9 cellular contexts compared by ENCODE assay signal in the genomic region with DNA sequence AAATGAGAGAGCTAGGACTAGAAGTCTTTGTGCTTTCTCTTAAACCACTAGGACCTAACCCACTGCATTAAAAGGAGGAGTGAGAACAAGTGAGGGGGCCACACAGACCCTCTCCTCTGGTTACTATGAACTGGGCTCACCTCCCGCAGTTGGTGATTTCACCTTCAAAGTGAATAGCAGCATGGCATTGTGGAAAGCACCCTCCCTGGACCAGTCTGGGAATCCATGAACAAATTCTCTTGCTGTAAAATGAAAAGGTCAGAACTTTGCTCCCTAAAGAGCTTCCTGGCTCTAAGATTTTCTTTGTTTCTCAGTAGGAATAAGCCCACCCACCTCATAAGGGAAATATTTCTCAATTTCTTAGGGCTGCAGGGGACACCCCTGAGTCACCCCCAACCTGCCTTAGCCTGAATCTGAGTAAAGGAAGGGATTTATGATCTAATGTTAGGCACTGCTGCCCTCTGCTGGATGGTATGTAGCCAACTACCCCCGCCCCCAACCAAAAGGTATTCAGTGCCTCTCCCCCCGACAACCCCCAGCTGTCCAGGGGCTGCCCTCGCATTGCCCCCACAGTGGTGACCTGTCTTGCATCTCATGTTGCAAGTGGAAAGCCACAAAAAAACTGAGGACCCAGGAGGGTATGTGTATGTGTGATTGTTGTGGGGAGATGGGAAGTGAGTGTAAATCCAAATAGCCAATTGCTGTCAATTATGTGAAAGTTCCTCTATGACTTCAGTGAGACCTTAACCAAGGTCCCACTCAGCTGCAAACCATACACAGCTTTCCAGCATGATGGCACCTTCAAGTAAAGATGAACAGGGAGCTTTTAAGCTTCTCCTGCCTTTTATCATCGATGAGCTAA.
DNase-seq lines count a peak whose midpoint lies in the region; ATAC-seq and TF ChIP-seq lines count a peak whose summit lies in the region.
"Had no signal": no experiment of that assay in that cellular context is flagged by ENCODE, and none has a peak within 500 bp of the region (broad histone marks: within the 10 kb centered on the region; RNA-seq: fewer than 3 reads in every experiment).

No MANE protein-coding gene starts in this region.

- no peaks in the 10 kb centered on the region for H3K4me1 ChIP-seq in neural progenitor cell
- H3K4me1 ChIP-seq in vagina, result peaks cover 9% of the 10 kb centered on the region

- ATAC-seq in HG03439 (IDR thresholded peaks at IDR 0.05; ENCODE audit: unreplicated experiment), result peak; percentile 46

- no peak overlapping the region for H3K4me3 Mint-ChIP-seq in neural progenitor cell

- peak overlapping the region; percentile 27 for H3K27ac Mint-ChIP-seq in neural progenitor cell
- H3K27ac Mint-ChIP-seq: CD8-positive, alpha-beta memory T cell had no signal

- H3K4me2 ChIP-seq in neural progenitor cell, result no peak overlapping the region

- TF ChIP-seq CTCF in neural progenitor cell (IDR thresholded peaks at IDR 0.05), result peak; percentile 94
- TF ChIP-seq CTCF in vagina (IDR thresholded peaks at IDR 0.05), result peak; percentile 33 to 72 (median 61)

- H3K79me2 ChIP-seq in neural progenitor cell (ENCODE audit: low read depth), result no peaks in the 10 kb centered on the region

- no peak overlapping the region for H3K27ac ChIP-seq in neural progenitor cell
- no peak overlapping the region for H3K27ac ChIP-seq in vagina

- no peak for TF ChIP-seq POLR2A in vagina (IDR thresholded peaks at IDR 0.05)

- no peak overlapping the region for H3K9ac ChIP-seq in neural progenitor cell

- peak overlapping the region; percentile 51 for H2AFZ ChIP-seq in neural progenitor cell (replicated peaks)

- no peaks in the 10 kb centered on the region for H3K9me3 Mint-ChIP-seq in neural progenitor cell
- H3K9me3 Mint-ChIP-seq: CD8-positive, alpha-beta memory T cell had no signal

- no peaks in the 10 kb centered on the region for H3F3A ChIP-seq in neural progenitor cell (ENCODE audit: low read depth)

- no peak overlapping the region for H3K4me3 ChIP-seq in neural progenitor cell
- H3K4me3 ChIP-seq in vagina, result no peak overlapping the region

- peaks cover 6% of the 10 kb centered on the region for H3K27me3 Mint-ChIP-seq in neural progenitor cell (ENCODE audit: insufficient read depth, low read depth)

- DNase-seq in SIG-M5 treated with dmso at 0.1 percent for 504 hours (lab: John Stamatoyannopoulos, UW; ENCODE audit: unreplicated experiment) (peak; percentile 47), SIG-M5 (lab: John Stamatoyannopoulos, UW) (no peak), NCI-H748 treated with DMSO at 0.1 percent for 48 hours (lab: John Stamatoyannopoulos, UW) (peak; percentile 45), activated T-cell treated with anti-CD3 and anti-CD28 coated beads for 24 hours (ENCODE audit: low read depth) (peak; percentile 31), fibroblast of peridontal ligament (ENCODE audit: extremely low read depth) (peak; percentile 62), neural progenitor cell (ENCODE audit: low spot score) (peak; percentile 88), vagina (ENCODE audit: extremely low spot score in 2 of 2) (no peak)

- no peaks in the 10 kb centered on the region for H3K36me3 Mint-ChIP-seq in neural progenitor cell
- H3K36me3 Mint-ChIP-seq: CD8-positive, alpha-beta memory T cell had no signal

- no peaks in the 10 kb centered on the region for H3K36me3 ChIP-seq in neural progenitor cell
- H3K36me3 ChIP-seq in vagina, result no peaks in the 10 kb centered on the region

- intact Hi-C loops in vagina (cut with DNase I), result no loop called here

- H3K4me1 Mint-ChIP-seq in neural progenitor cell, result peaks cover 13% of the 10 kb centered on the region
- H3K4me1 Mint-ChIP-seq: CD8-positive, alpha-beta memory T cell had no signal

- no peaks in the 10 kb centered on the region for H3K9me3 ChIP-seq in neural progenitor cell (ENCODE audit: low read depth)
- H3K9me3 ChIP-seq in vagina, result no peaks in the 10 kb centered on the region

- H3K27me3 ChIP-seq in neural progenitor cell, result no peaks in the 10 kb centered on the region
- no peaks in the 10 kb centered on the region for H3K27me3 ChIP-seq in vagina

- H4K20me1 ChIP-seq in neural progenitor cell (ENCODE audit: low read depth), result no peaks in the 10 kb centered on the region

Comparison
In these comparisons a context has a peak if more than half of its experiments do, and no peak if none do; other contexts are left out.
1. DNase-seq: peak in SIG-M5 treated with dmso at 0.1 percent for 504 hours (single experiment), NCI-H748 treated with DMSO at 0.1 percent for 48 hours (single experiment), activated T-cell treated with anti-CD3 and anti-CD28 coated beads for 24 hours (single experiment), fibroblast of peridontal ligament (single experiment) and neural progenitor cell (single experiment); none in SIG-M5 (single experiment) and vagina (0 of 2).